9 cellular contexts compared by ENCODE assay signal in genomic region chr2:3678212-3678611, GRCh38. TPM values are rescaled to one million over a fixed set of nuclear protein-coding genes. Genes with fewer than 3 reads are reported as not detected.
"Had no signal": no experiment of that assay in that cellular context is flagged by ENCODE, and none has a peak within 500 bp of the region (broad histone marks: within the 10 kb centered on the region; RNA-seq: fewer than 3 reads in every experiment).

No MANE protein-coding gene starts in this region.

- H3K4me3 Mint-ChIP-seq: IgD-negative memory B cell had no signal

- H3K36me3 Mint-ChIP-seq: IgD-negative memory B cell had no signal

- FAIRE-seq: K562 had no signal

- DNase-seq: IMR-90, KBM-7, KG1 had no signal

- H3K4me3 ChIP-seq: K562 had no signal

- H3K27ac ChIP-seq: HL-60, KMS-11 had no signal

- H3K27ac Mint-ChIP-seq: IgD-negative memory B cell had no signal

- ATAC-seq: K562 had no signal

- H3K4me2 ChIP-seq: KMS-11 had no signal

- H3K27me3 Mint-ChIP-seq: IgD-negative memory B cell had no signal

- H3K9ac ChIP-seq: KMS-11 had no signal

- H3K9me3 Mint-ChIP-seq: IgD-negative memory B cell had no signal

RNA-seq across cellular contexts. Expression of gene ALLC, which starts 20.2 kb away (rescaled TPM):
- total RNA-seq: HT-29, HT1080, IMR-90, K562 had no signal
- polyA plus RNA-seq: IgD-negative memory B cell, IMR-90, K562 had no signal

RNA-seq across cellular contexts. Expression of gene DCDC2C, which starts 25.2 kb away (rescaled TPM):
- total RNA-seq: HT-29, IMR-90, K562 had no signal
- polyA plus RNA-seq: IgD-negative memory B cell, IMR-90, K562 had no signal
